In genomic region chr16:85750021-85750826, GRCh38 we compare ENCODE assay signal across 8 cellular contexts. TPM values are rescaled to one million over a fixed set of nuclear protein-coding genes. Genes with fewer than 3 reads are reported as not detected.
DNase-seq lines count a peak whose midpoint lies in the region; ATAC-seq, FAIRE-seq and TF ChIP-seq lines count a peak whose summit lies in the region.

No MANE protein-coding gene starts in this region.

- TF ChIP-seq CTCF in GM13976 (IDR thresholded peaks at IDR 0.05; ENCODE audit: borderline replicate concordance, control extremely low read depth, extremely low read depth, insufficient read depth, missing control alignments) = no peak
- TF ChIP-seq CTCF in H1 (IDR thresholded peaks at IDR 0.05; ENCODE audit: control extremely low read depth in 1 of 3, insufficient read depth in 1 of 3, low read depth in 1 of 3, low read length in 3 of 3) = no peak

- peak overlapping the region; percentile 14 for H3K4ac ChIP-seq in H1 (replicated peaks; ENCODE audit: insufficient read length, low read depth, low read length)

- peak overlapping the region; percentile 61 to 97 (median 89) for H3K27ac Mint-ChIP-seq in naive B cell

- ATAC-seq in naive B cell (ENCODE audit: low read depth in 2 of 2) = peak; percentile 51 to 59
- ATAC-seq in GM18909 (IDR thresholded peaks at IDR 0.05; ENCODE audit: poor library complexity, unreplicated experiment) = no peak
- ATAC-seq in HG02759 (IDR thresholded peaks at IDR 0.05; ENCODE audit: unreplicated experiment) = no peak

- H3K23me2 ChIP-seq in H1 (ENCODE audit: low read depth, low read length) = peaks cover 4% of the 10 kb centered on the region; the same call in 1 of the 2 replicates

- H3K4me3 Mint-ChIP-seq in naive B cell = peak overlapping the region; percentile 94 to 99 (median 96)

- H3K27me3 Mint-ChIP-seq in naive B cell = no peaks in the 10 kb centered on the region

- no peaks in the 10 kb centered on the region for H3K9me3 Mint-ChIP-seq in naive B cell

- H3K4me3 ChIP-seq in H1 (ENCODE audit: extremely low read depth in 1 of 4, insufficient read depth in 2 of 4, low read depth in 3 of 4, low read length in 4 of 4) = peak overlapping the region; percentile 38 to 71 (median 60)

- H4K5ac ChIP-seq in H1 (ENCODE audit: insufficient read length, low read depth, low read length) = no peak overlapping the region

- peak overlapping the region; percentile 54 for H3K56ac ChIP-seq in H1 (replicated peaks; ENCODE audit: insufficient read length, low read depth, low read length)

- H3K79me1 ChIP-seq in H1 (ENCODE audit: low read depth, low read length) = no peaks in the 10 kb centered on the region

- peaks cover 0 to 3% of the 10 kb centered on the region in 2 experiments for H4K20me1 ChIP-seq in H1 (replicated peaks in 1 of 2; ENCODE audit: control insufficient read depth in 1 of 2, insufficient read depth in 2 of 2, low read length in 2 of 2)

- H3K4me1 Mint-ChIP-seq in naive B cell = peaks cover 60 to 82% (median 76%) of the 10 kb centered on the region in 3 donors

- H3K36me3 Mint-ChIP-seq in naive B cell = no peaks in the 10 kb centered on the region

- H3K27me3 ChIP-seq in H1 (replicated peaks in 1 of 4; ENCODE audit: control insufficient read depth in 3 of 4, extremely low read depth in 1 of 4, insufficient read depth in 3 of 4, low read length in 3 of 4) = peaks cover 3 to 34% (median 22%) of the 10 kb centered on the region in 4 experiments

- peak; percentile 47 for DNase-seq in AG08396 (ENCODE audit: low spot score)
- DNase-seq in GM13976 (ENCODE audit: low spot score) = peak; percentile 68
- peak; percentile 22 for DNase-seq in RPMI8226
- peak in 1 of 2 experiments; percentile 69 for DNase-seq in H1 (ENCODE audit: low read depth in 1 of 2, low spot score in 2 of 2)
- DNase-seq in naive B cell = peak; percentile 55
- DNase-seq in cerebellar nuclear complex (lab: John Stamatoyannopoulos, UW) = no peak

- H3K18ac ChIP-seq in H1 (ENCODE audit: extremely low read depth, low read length) = peak overlapping the region; percentile 5

- in situ Hi-C loops in GM13976 (cut with MboI; ENCODE audit: low sequenced_read_pairs, unreplicated experiment) = no loop called here

- H3K9me3 ChIP-seq in H1 (ENCODE audit: insufficient read depth in 2 of 2, low read depth in 1 of 2, low read length in 1 of 2) = no peaks in the 10 kb centered on the region

- H3K4me2 ChIP-seq in H1 (ENCODE audit: insufficient read depth in 1 of 2, low read depth in 2 of 2, low read length in 2 of 2) = peak overlapping the region; percentile 80 to 83

- H4K8ac ChIP-seq in H1 (ENCODE audit: extremely low read depth, insufficient read depth, low read length) = peak overlapping the region; percentile 53

- no peak for TF ChIP-seq EP300 in H1 (IDR thresholded peaks at IDR 0.05; ENCODE audit: borderline replicate concordance in 1 of 2, low read depth in 2 of 2, low read length in 2 of 2)

- TF ChIP-seq RAD21 in H1 (IDR thresholded peaks at IDR 0.05 in 1 of 2, conservative IDR thresholded peaks at IDR 0.05 in 1 of 2; ENCODE audit: low read depth in 2 of 2, low read length in 2 of 2) = no peak

- no peak overlapping the region for H3K23ac ChIP-seq in H1 (ENCODE audit: insufficient read length)

- peak overlapping the region; percentile 61; the same call in 1 of the 2 replicates for H2BK20ac ChIP-seq in H1 (ENCODE audit: low read length)

- H2BK5ac ChIP-seq in H1 (ENCODE audit: low read depth, low read length) = peak overlapping the region; percentile 24; the same call in 1 of the 2 replicates

- H3K36me3 ChIP-seq in H1 (ENCODE audit: control insufficient read depth in 2 of 4, insufficient read depth in 4 of 4, low read length in 3 of 4) = no peaks in the 10 kb centered on the region

- H4K91ac ChIP-seq in H1 (replicated peaks; ENCODE audit: insufficient read length, low read length) = peak overlapping the region; percentile 31

- no peak overlapping the region; the same call in 1 of the 2 replicates for H2BK15ac ChIP-seq in H1 (ENCODE audit: low read length)

- H3K14ac ChIP-seq in H1 (ENCODE audit: insufficient read length) = no peak overlapping the region

- peaks cover 0 to 39% (median 31%) of the 10 kb centered on the region in 4 experiments; a peak in 6 of 7 replicates for H3K4me1 ChIP-seq in H1 (replicated peaks in 1 of 4; ENCODE audit: control insufficient read depth in 3 of 4, insufficient read depth in 4 of 4, low read length in 3 of 4)

- no peak overlapping the region for H3K9ac ChIP-seq in H1 (replicated peaks in 1 of 4; ENCODE audit: extremely low read depth in 1 of 4, low read depth in 3 of 4, low read length in 3 of 4)

- no peak overlapping the region for H2BK120ac ChIP-seq in H1 (replicated peaks; ENCODE audit: low read depth, low read length)

- peak overlapping the region; percentile 43; the same call in 1 of the 2 replicates for H2AFZ ChIP-seq in H1 (ENCODE audit: low read length)

- no peak overlapping the region for H3K27ac ChIP-seq in H1 (ENCODE audit: low read depth, low read length)

- POLR2A ChIA-PET in H1 (lab: Charles Lee; ENCODE audit: partially characterized antibody) = interaction anchor here (0.6 to 1.2 kb wide), 4 partner anchors 40 to 631 kb away, joined by 3 read pairs; no protein-coding TSS in a partner anchor

- H3K79me2 ChIP-seq in H1 (ENCODE audit: control insufficient read depth in 1 of 2, insufficient read depth in 2 of 2, low read length in 2 of 2) = no peaks in the 10 kb centered on the region

- no peak for FAIRE-seq in H1 (lab: Jason Lieb, UNC)

- CTCF ChIA-PET in H1 (lab: Charles Lee; ENCODE audit: partially characterized antibody) = no interaction called here

- 7% methylated on average over 40 of the region's 56 CpGs; no CpG with 5 or more reads in 1 of the 2 experiments for WGBS in H1 (ENCODE audit: extremely low coverage in 1 of 2, insufficient coverage in 1 of 2, insufficient read length in 1 of 2, insufficient replicate concordance in 2 of 2, low coverage in 1 of 2, low lambda C conversion rate in 2 of 2, missing lambda C conversion rate in 1 of 2), 2 experiments

- no peak overlapping the region for H2BK12ac ChIP-seq in H1 (ENCODE audit: low read depth, low read length)

- no peak for TF ChIP-seq POLR2A in H1 (IDR thresholded peaks at IDR 0.05; ENCODE audit: control extremely low read depth in 1 of 2, low read depth in 2 of 2, low read length in 2 of 2)

- H2AK5ac ChIP-seq in H1 (ENCODE audit: low read depth, low read length) = no peak overlapping the region

TF ChIP-seq in H1, 55 proteins besides CTCF, POLR2A, EP300 and RAD21 (continues in another document):
- TF ChIP-seq CREB1 (IDR thresholded peaks at IDR 0.05) (no peak), SUZ12 (IDR thresholded peaks at IDR 0.05; ENCODE audit: low read length) (peak; percentile 32; the same call in 1 of the 2 replicates), MAX (IDR thresholded peaks at IDR 0.05) (peak; percentile 63), KDM5A (IDR thresholded peaks at IDR 0.05; ENCODE audit: low read length) (no peak), E2F6 (IDR thresholded peaks at IDR 0.05) (peak; percentile 25; the same call in 1 of the 2 replicates), CTBP2 (IDR thresholded peaks at IDR 0.05; ENCODE audit: borderline replicate concordance, insufficient read depth, insufficient read length, low read length) (no peak), EZH2 (IDR thresholded peaks at IDR 0.05; ENCODE audit: low read depth, low read length, severe bottlenecking) (peak; percentile 56)

RNA-seq across cellular contexts. Expression of gene C16orf74, which starts 0.7 kb away (rescaled TPM):
- total RNA-seq in H1 (2021; fragmentation: NEBNext Ultra II Directional; extraction: Animal tissue kit (Norgen Biotek cat#: 25700)) = 6.1 and 7.3 TPM in 2 replicates
- 9.3 and 13.4 TPM in 2 replicates for polyA plus RNA-seq in H1 (2011; rRNA removed)
- polyA plus RNA-seq in H1 (2011; cell fraction: cytosol; rRNA removed) = 9.3 TPM
- polyA plus RNA-seq in H1 (2011; cell fraction: nucleus; rRNA removed) = 9.9 TPM
- 4.3 to 8.8 TPM (median 7.6 TPM) in 4 replicates for polyA plus RNA-seq in H1 (2012, experiment 1 of 2)
- polyA plus RNA-seq in H1 (2012, experiment 2 of 2) = 7.0 TPM
- 9.0 TPM for polyA plus RNA-seq in H1 (2013, experiment 1 of 2)
- 8.4 TPM for polyA plus RNA-seq in H1 (2013, experiment 2 of 2)
- polyA minus RNA-seq in H1 (2011; rRNA and poly(A)+ RNA removed) = 0.44 and 0.85 TPM in 2 replicates
- 2.2 TPM for polyA minus RNA-seq in H1 (2011; cell fraction: cytosol; rRNA and poly(A)+ RNA removed)
- polyA minus RNA-seq in H1 (2011; cell fraction: nucleus; rRNA and poly(A)+ RNA removed) = 1.1 TPM
- 100 to 1,000 TPM; 106 to 243 (median 143) TPM for polyA plus RNA-seq in naive B cell (ENCODE audit: low read depth in 6 of 6)

RNA-seq across cellular contexts. Expression of gene EMC8, which starts 49.1 kb away (rescaled TPM):
- 47.9 and 52.2 TPM in 2 replicates for total RNA-seq in H1 (2021; fragmentation: NEBNext Ultra II Directional; extraction: Animal tissue kit (Norgen Biotek cat#: 25700))
- 64.0 and 69.7 TPM in 2 replicates for polyA plus RNA-seq in H1 (2011; rRNA removed)
- 60.0 TPM for polyA plus RNA-seq in H1 (2011; cell fraction: cytosol; rRNA removed)
- 79.9 TPM for polyA plus RNA-seq in H1 (2011; cell fraction: nucleus; rRNA removed)
- polyA plus RNA-seq in H1 (2012, experiment 1 of 2) = 29.4 to 44.5 TPM (median 41.7 TPM) in 4 replicates
- 39.1 TPM for polyA plus RNA-seq in H1 (2012, experiment 2 of 2)
- 33.5 TPM for polyA plus RNA-seq in H1 (2013, experiment 1 of 2)
- polyA plus RNA-seq in H1 (2013, experiment 2 of 2) = 31.9 TPM
- 64.3 and 73.2 TPM in 2 replicates for polyA minus RNA-seq in H1 (2011; rRNA and poly(A)+ RNA removed)
- polyA minus RNA-seq in H1 (2011; cell fraction: cytosol; rRNA and poly(A)+ RNA removed) = 61.1 TPM
- polyA minus RNA-seq in H1 (2011; cell fraction: nucleus; rRNA and poly(A)+ RNA removed) = 38.0 TPM
- polyA plus RNA-seq in naive B cell (ENCODE audit: low read depth in 6 of 6) = 10 to 100 TPM; 18.8 to 27.7 (median 21.5) TPM

RNA-seq across cellular contexts. Expression of gene COX4I1, which starts 49.3 kb away (rescaled TPM):
- total RNA-seq in H1 (2021; fragmentation: NEBNext Ultra II Directional; extraction: Animal tissue kit (Norgen Biotek cat#: 25700)) = 496 and 507 TPM in 2 replicates
- 693 and 707 TPM in 2 replicates for polyA plus RNA-seq in H1 (2011; rRNA removed)
- 932 TPM for polyA plus RNA-seq in H1 (2011; cell fraction: cytosol; rRNA removed)
- 683 TPM for polyA plus RNA-seq in H1 (2011; cell fraction: nucleus; rRNA removed)
- polyA plus RNA-seq in H1 (2012, experiment 1 of 2) = 451 to 785 TPM (median 705 TPM) in 4 replicates
- 672 TPM for polyA plus RNA-seq in H1 (2012, experiment 2 of 2)
- 1,101 TPM for polyA plus RNA-seq in H1 (2013, experiment 1 of 2)
- polyA plus RNA-seq in H1 (2013, experiment 2 of 2) = 1,112 TPM
- 205 and 258 TPM in 2 replicates for polyA minus RNA-seq in H1 (2011; rRNA and poly(A)+ RNA removed)
- 116 TPM for polyA minus RNA-seq in H1 (2011; cell fraction: cytosol; rRNA and poly(A)+ RNA removed)
- 127 TPM for polyA minus RNA-seq in H1 (2011; cell fraction: nucleus; rRNA and poly(A)+ RNA removed)
- polyA plus RNA-seq in naive B cell (ENCODE audit: low read depth in 6 of 6) = 1,000 to 10,000 TPM in 5 of 6 donors, 100 to 1,000 TPM in 1; 943 to 1,321 (median 1,168) TPM

Comparison
In these comparisons a context has a peak if more than half of its experiments do, and no peak if none do; other contexts are left out.
1. DNase-seq: peak in AG08396 (single experiment), GM13976 (single experiment), RPMI8226 (single experiment) and naive B cell (single experiment); none in cerebellar nuclear complex (0 of 2).
2. ATAC-seq: peak in naive B cell (2 of 2); none in GM18909 (single experiment) and HG02759 (single experiment).
3. RNA of gene C16orf74, which starts 0.7 kb away (polyA plus RNA-seq): 106 to 243 TPM in naive B cell; 4.3 to 13.4 TPM in H1; every median in the first group is over 4 times any median in the second.